ENCODE assay signal across 10 cellular contexts in genomic region chr11:34624069-34624468, GRCh38. TPM values are rescaled to one million over a fixed set of nuclear protein-coding genes. Genes with fewer than 3 reads are reported as not detected.
DNase-seq lines count a peak whose midpoint lies in the region; ATAC-seq and TF ChIP-seq lines count a peak whose summit lies in the region.
"Had no signal": no experiment of that assay in that cellular context is flagged by ENCODE, and none has a peak within 500 bp of the region (broad histone marks: within the 10 kb centered on the region; RNA-seq: fewer than 3 reads in every experiment).

No MANE protein-coding gene starts in this region.

- no peak overlapping the region for H2BK5ac ChIP-seq in mesendoderm (ENCODE audit: low read length)

- intact Hi-C loops in left lung (cut with DNase I) (no loop called here), uterus (cut with DNase I; ENCODE audit: low total_unique reads) (no loop called here)

- no peaks in the 10 kb centered on the region for H3K79me2 ChIP-seq in mesendoderm (ENCODE audit: control insufficient read depth, insufficient read depth, low read length)

- H3K79me1 ChIP-seq in mesendoderm (ENCODE audit: low read length), result no peaks in the 10 kb centered on the region

- peak; percentile 82 for ATAC-seq in GM21515 (IDR thresholded peaks at IDR 0.05; ENCODE audit: unreplicated experiment)
- peak; percentile 46 for ATAC-seq in left lung

- H3K4me2 ChIP-seq in mesendoderm (ENCODE audit: low read length), result no peak overlapping the region

- no CpG with 5 or more reads among the region's 10 CpGs for WGBS in mesendoderm (ENCODE audit: extremely low coverage, insufficient coverage, low lambda C conversion rate)

- TF ChIP-seq CTCF in GM12865 (IDR thresholded peaks at IDR 0.05; ENCODE audit: insufficient read depth, low read depth, low read length, missing control alignments) (no peak), left lung (IDR thresholded peaks at IDR 0.05) (no peak), uterus (IDR thresholded peaks at IDR 0.05) (no peak)

- no peak overlapping the region for H2BK120ac ChIP-seq in mesendoderm (ENCODE audit: low read depth, low read length)

- H3K18ac ChIP-seq in mesendoderm (ENCODE audit: low read length), result no peak overlapping the region

- no peak for TF ChIP-seq POLR2A in uterus (IDR thresholded peaks at IDR 0.05)

- no peak overlapping the region for H4K8ac ChIP-seq in mesendoderm (ENCODE audit: low read depth, low read length)

- no peak overlapping the region for H2AK5ac ChIP-seq in mesendoderm (ENCODE audit: low read length)

- no peak overlapping the region for H2BK15ac ChIP-seq in mesendoderm (replicated peaks; ENCODE audit: low read depth)

- H3K27me3 ChIP-seq in left lung (no peaks in the 10 kb centered on the region), uterus (no peaks in the 10 kb centered on the region), mesendoderm (ENCODE audit: insufficient read depth, low read length, poor library complexity) (no peaks in the 10 kb centered on the region)
- H3K27me3 ChIP-seq: cardiac muscle cell had no signal

- H3K36me3 ChIP-seq in left lung (no peaks in the 10 kb centered on the region), uterus (no peaks in the 10 kb centered on the region), mesendoderm (ENCODE audit: control insufficient read depth, insufficient read depth, low read length) (no peaks in the 10 kb centered on the region)
- H3K36me3 ChIP-seq: cardiac muscle cell had no signal

- H4K5ac ChIP-seq in mesendoderm (ENCODE audit: low read length), result no peak overlapping the region

- no peak overlapping the region for H3K4ac ChIP-seq in mesendoderm (ENCODE audit: low read depth, low read length)

- no peaks in the 10 kb centered on the region for H3K9me3 ChIP-seq in left lung
- no peaks in the 10 kb centered on the region for H3K9me3 ChIP-seq in uterus

- DNase-seq in GM12865 (ENCODE audit: low read depth), result peak; percentile 82
- peak; percentile 49 for DNase-seq in NCI-H2029 treated with DMSO at 0.1 percent for 48 hours (lab: John Stamatoyannopoulos, UW)
- DNase-seq in left lung, result peak in 1 of 2 donors; percentile 85
- DNase-seq in NCI-H128 (lab: John Stamatoyannopoulos, UW; ENCODE audit: unreplicated experiment), result no peak
- DNase-seq in uterus, result no peak
- DNase-seq in dermis blood vessel endothelial cell, result no peak
- DNase-seq in mesendoderm, result no peak

- no peak overlapping the region for H3K56ac ChIP-seq in mesendoderm (ENCODE audit: low read length)

- H3K27ac ChIP-seq in left lung (peak overlapping the region in 1 of 2 donors; percentile 38), uterus (no peak overlapping the region), mesendoderm (ENCODE audit: low read depth, low read length) (no peak overlapping the region)
- H3K27ac ChIP-seq: cardiac muscle cell had no signal

- H3K4me3 ChIP-seq in GM12865 (ENCODE audit: low read depth, low read length) (no peak overlapping the region), left lung (peak overlapping the region in 1 of 2 donors; percentile 34), uterus (no peak overlapping the region), mesendoderm (ENCODE audit: low read length) (no peak overlapping the region)
- H3K4me3 ChIP-seq: cardiac muscle cell had no signal

- H3K9ac ChIP-seq in mesendoderm (ENCODE audit: low read length), result no peak overlapping the region

- no peaks in the 10 kb centered on the region for H3K4me1 ChIP-seq in left lung
- no peaks in the 10 kb centered on the region for H3K4me1 ChIP-seq in uterus
- H3K4me1 ChIP-seq in mesendoderm (ENCODE audit: control insufficient read depth, low read depth, low read length), result peaks cover 8% of the 10 kb centered on the region

- no peak overlapping the region for H3K23ac ChIP-seq in mesendoderm (ENCODE audit: low read length)

RNA-seq across cellular contexts. Expression of gene EHF, which starts 3.2 kb away (rescaled TPM):
- total RNA-seq in left lung, result 10 to 100 TPM; 41.1 to 53.1 TPM
- 10 to 100 TPM in 1 of 4 donors, 1 to 10 TPM in 2, under 1 TPM in 1; 0.59 to 98.7 (median 1.6) TPM for total RNA-seq in uterus
- 0.05 and 0.17 TPM in 2 replicates for total RNA-seq in dermis blood vessel endothelial cell
- 0.06 TPM for polyA plus RNA-seq in mesendoderm (2013, experiment 1 of 2)
- polyA plus RNA-seq in mesendoderm (2013, experiment 2 of 2), result not detected
- total RNA-seq: cardiac muscle cell, HT1080 had no signal
- polyA plus RNA-seq: cardiac muscle cell had no signal

Comparison
In these comparisons a context has a peak if more than half of its experiments do, and no peak if none do; other contexts are left out.
1. DNase-seq: peak in GM12865 (single experiment) and NCI-H2029 treated with DMSO at 0.1 percent for 48 hours (single experiment); none in NCI-H128 (single experiment), uterus (0 of 2), dermis blood vessel endothelial cell (single experiment) and mesendoderm (single experiment).